16 cellular contexts compared by ENCODE assay signal in the genomic region with DNA sequence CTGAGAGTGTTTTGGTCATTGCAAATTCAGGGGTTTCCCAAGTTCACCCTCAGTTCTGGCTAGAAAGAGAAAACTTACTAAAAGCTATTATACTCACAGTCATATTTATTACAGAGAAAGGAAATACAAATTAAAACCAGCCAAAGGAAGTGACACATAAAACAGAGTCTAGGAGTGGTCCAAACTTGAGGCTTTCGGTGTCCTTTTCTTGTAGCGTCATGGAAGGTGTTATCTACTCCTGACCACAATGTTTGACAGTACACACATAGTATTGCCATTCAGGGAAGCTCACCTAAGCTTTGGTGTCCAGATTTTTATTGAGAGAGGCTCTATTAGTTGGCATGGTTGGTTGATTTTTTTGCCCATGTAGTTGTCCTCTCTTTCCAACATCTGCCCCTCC. TPM values are rescaled to one million over a fixed set of nuclear protein-coding genes. Genes with fewer than 3 reads are reported as not detected.
DNase-seq lines count a peak whose midpoint lies in the region; ATAC-seq lines count a peak whose summit lies in the region.
"Had no signal": no experiment of that assay in that cellular context is flagged by ENCODE, and none has a peak within 500 bp of the region (broad histone marks: within the 10 kb centered on the region; RNA-seq: fewer than 3 reads in every experiment).

No MANE protein-coding gene starts in this region.

- intact Hi-C loops in activated naive CD4-positive, alpha-beta T cell treated with anti-CD3 and anti-CD28 coated beads for 36 hours (cut with micrococcal nuclease), result no loop called here

- no peak overlapping the region for H3K4me3 Mint-ChIP-seq in activated naive CD4-positive, alpha-beta T cell treated with anti-CD3 and anti-CD28 coated beads, Interleukin-2, amount 10 ng/mL, durations not matched to agents 7 days and 5 days
- H3K4me3 Mint-ChIP-seq in activated naive CD4-positive, alpha-beta T cell treated with anti-CD3 and anti-CD28 coated beads for 36 hours, result no peak overlapping the region
- H3K4me3 Mint-ChIP-seq in activated naive CD8-positive, alpha-beta T cell treated with anti-CD3 and anti-CD28 coated beads for 36 hours, result no peak overlapping the region
- H3K4me3 Mint-ChIP-seq: CD4-positive, CD25-positive, alpha-beta regulatory T cell; type B pancreatic cell had no signal

- no peaks in the 10 kb centered on the region for H3K9me3 Mint-ChIP-seq in activated naive CD4-positive, alpha-beta T cell treated with anti-CD3 and anti-CD28 coated beads, Interleukin-2, amount 10 ng/mL, durations not matched to agents 7 days and 5 days
- no peaks in the 10 kb centered on the region for H3K9me3 Mint-ChIP-seq in activated naive CD4-positive, alpha-beta T cell treated with anti-CD3 and anti-CD28 coated beads for 36 hours
- H3K9me3 Mint-ChIP-seq in activated naive CD8-positive, alpha-beta T cell treated with anti-CD3 and anti-CD28 coated beads for 36 hours, result no peaks in the 10 kb centered on the region
- H3K9me3 Mint-ChIP-seq: CD4-positive, CD25-positive, alpha-beta regulatory T cell; type B pancreatic cell had no signal

- no peak for DNase-seq in activated naive CD4-positive, alpha-beta T cell treated with anti-CD3 and anti-CD28 coated beads, Interleukin-2, amount 10 ng/mL, durations not matched to agents 7 days and 5 days
- no peak for DNase-seq in activated naive CD4-positive, alpha-beta T cell treated with anti-CD3 and anti-CD28 coated beads for 36 hours
- DNase-seq in activated naive CD8-positive, alpha-beta T cell treated with anti-CD3 and anti-CD28 coated beads for 36 hours, result no peak
- DNase-seq in stimulated activated naive CD8-positive, alpha-beta T cell treated with anti-CD3 and anti-CD28 coated beads, Interleukin-15, Interleukin-2, amounts not matched to agents 100 U/mL and 50 U/mL, for 24 hours, result no peak
- DNase-seq in foreskin melanocyte (no peak), amniotic stem cell (lab: John Stamatoyannopoulos, UW) (no peak), germinal center (ENCODE audit: low spot score) (no peak)
- DNase-seq: activated CD4-positive, CD25-positive, alpha-beta regulatory T cell treated with anti-CD3 and anti-CD28 coated beads, Interleukin-2, amount 50 U/mL, for 72 hours; brain microvascular endothelial cell; DMS79 treated with DMSO at 0.1 percent for 48 hours; left ventricle myocardium superior; NCI-H1105 treated with DMSO at 0.1 percent for 48 hours; T-helper 9 cell had no signal

- ATAC-seq in HG02885 (IDR thresholded peaks at IDR 0.05; ENCODE audit: poor library complexity, unreplicated experiment), result peak; percentile 80
- ATAC-seq in stimulated activated naive CD8-positive, alpha-beta T cell treated with anti-CD3 and anti-CD28 coated beads, Interleukin-15, Interleukin-2, amounts not matched to agents 100 U/mL and 50 U/mL, for 24 hours, result peak; percentile 88
- ATAC-seq: left ventricle myocardium superior had no signal

- H3K27me3 Mint-ChIP-seq in activated naive CD4-positive, alpha-beta T cell treated with anti-CD3 and anti-CD28 coated beads, Interleukin-2, amount 10 ng/mL, durations not matched to agents 7 days and 5 days, result no peaks in the 10 kb centered on the region
- H3K27me3 Mint-ChIP-seq in activated naive CD4-positive, alpha-beta T cell treated with anti-CD3 and anti-CD28 coated beads for 36 hours (ENCODE audit: low read depth), result no peaks in the 10 kb centered on the region
- no peaks in the 10 kb centered on the region for H3K27me3 Mint-ChIP-seq in activated naive CD8-positive, alpha-beta T cell treated with anti-CD3 and anti-CD28 coated beads for 36 hours
- H3K27me3 Mint-ChIP-seq: CD4-positive, CD25-positive, alpha-beta regulatory T cell; type B pancreatic cell had no signal

- CTCF ChIA-PET in activated naive CD4-positive, alpha-beta T cell treated with anti-CD3 and anti-CD28 coated beads, Interleukin-2, amount 10 ng/mL, durations not matched to agents 7 days and 5 days (lab: Charles Lee), result interaction anchor here (0.8 to 1.0 kb wide), 2 partner anchors 9 to 20 kb away, joined by 3 read pairs; no protein-coding TSS in a partner anchor
- CTCF ChIA-PET in activated naive CD4-positive, alpha-beta T cell treated with anti-CD3 and anti-CD28 coated beads for 36 hours (lab: Charles Lee), result interaction anchor here (0.6 kb wide), 1 partner anchor 840 kb away, joined by 3 read pairs; no protein-coding TSS in a partner anchor

- peaks cover 12% of the 10 kb centered on the region for H3K4me1 Mint-ChIP-seq in activated naive CD4-positive, alpha-beta T cell treated with anti-CD3 and anti-CD28 coated beads, Interleukin-2, amount 10 ng/mL, durations not matched to agents 7 days and 5 days
- no peaks in the 10 kb centered on the region for H3K4me1 Mint-ChIP-seq in activated naive CD4-positive, alpha-beta T cell treated with anti-CD3 and anti-CD28 coated beads for 36 hours (ENCODE audit: low read depth)
- H3K4me1 Mint-ChIP-seq in activated naive CD8-positive, alpha-beta T cell treated with anti-CD3 and anti-CD28 coated beads for 36 hours, result peaks cover 15% of the 10 kb centered on the region

- peaks cover 2% of the 10 kb centered on the region for H3K36me3 Mint-ChIP-seq in activated naive CD4-positive, alpha-beta T cell treated with anti-CD3 and anti-CD28 coated beads, Interleukin-2, amount 10 ng/mL, durations not matched to agents 7 days and 5 days
- H3K36me3 Mint-ChIP-seq in activated naive CD4-positive, alpha-beta T cell treated with anti-CD3 and anti-CD28 coated beads for 36 hours (ENCODE audit: low read depth), result peaks cover 2% of the 10 kb centered on the region
- peaks cover 5% of the 10 kb centered on the region for H3K36me3 Mint-ChIP-seq in activated naive CD8-positive, alpha-beta T cell treated with anti-CD3 and anti-CD28 coated beads for 36 hours
- H3K36me3 Mint-ChIP-seq: CD4-positive, CD25-positive, alpha-beta regulatory T cell; type B pancreatic cell had no signal

- H3K27ac Mint-ChIP-seq in activated naive CD4-positive, alpha-beta T cell treated with anti-CD3 and anti-CD28 coated beads, Interleukin-2, amount 10 ng/mL, durations not matched to agents 7 days and 5 days, result peak overlapping the region; percentile 64
- no peak overlapping the region for H3K27ac Mint-ChIP-seq in activated naive CD4-positive, alpha-beta T cell treated with anti-CD3 and anti-CD28 coated beads for 36 hours
- H3K27ac Mint-ChIP-seq in activated naive CD8-positive, alpha-beta T cell treated with anti-CD3 and anti-CD28 coated beads for 36 hours, result peak overlapping the region; percentile 67
- H3K27ac Mint-ChIP-seq: CD4-positive, CD25-positive, alpha-beta regulatory T cell; type B pancreatic cell had no signal

RNA-seq across cellular contexts. Expression of a gene that starts 59.0 kb away (rescaled TPM):
- total RNA-seq in activated naive CD4-positive, alpha-beta T cell treated with anti-CD3 and anti-CD28 coated beads for 36 hours, result 10 to 100 TPM; 13.8 to 15.5 TPM
- total RNA-seq in activated naive CD8-positive, alpha-beta T cell treated with anti-CD3 and anti-CD28 coated beads for 36 hours, result 10 to 100 TPM; 14.0 to 15.8 TPM
